26 cellular contexts compared by ENCODE assay signal in the genomic region with DNA sequence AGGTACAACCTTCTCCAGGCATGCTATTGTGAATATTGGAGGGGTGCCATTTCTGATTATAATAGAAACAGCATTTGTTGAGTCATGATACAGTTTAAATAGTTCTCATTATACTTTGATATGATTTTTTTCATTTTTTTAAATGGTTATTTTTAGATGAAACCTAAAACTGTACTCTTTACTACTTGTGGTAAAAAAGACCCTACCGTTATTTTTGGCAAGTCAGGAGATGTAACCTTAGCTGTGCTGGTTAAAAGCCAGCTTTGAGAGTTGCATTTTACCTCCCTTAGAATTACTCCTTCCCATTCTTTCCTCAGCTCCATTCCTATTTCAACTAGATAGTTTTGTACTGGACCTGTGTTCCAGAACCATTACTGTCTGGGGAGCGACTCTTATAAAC.
"Had no signal": no experiment of that assay in that cellular context is flagged by ENCODE, and none has a peak within 500 bp of the region (broad histone marks: within the 10 kb centered on the region; RNA-seq: fewer than 3 reads in every experiment).

No MANE protein-coding gene starts in this region.

- H3K27me3 Mint-ChIP-seq: brain; effector memory CD8-positive, alpha-beta T cell; natural killer cell treated with Interleukin-12 subunit alpha and Interleukin-12 subunit beta and Interleukin-15 and Interleukin-18, amount 100 ng/mL, for 72 hours; stimulated activated naive CD8-positive, alpha-beta T cell treated with anti-CD3 and anti-CD28 coated beads, Interleukin-15, Interleukin-2, amounts not matched to agents 100 ng/mL and 50 ng/mL, for 24 hours had no signal

- H3K4me3 ChIP-seq: cardiac muscle cell, gastroesophageal sphincter, hepatocyte, left ventricle myocardium inferior, lung, right lobe of liver, skin epidermis, thyroid gland had no signal

- H3K9me3 ChIP-seq: gastroesophageal sphincter, left ventricle myocardium inferior, right lobe of liver, thyroid gland had no signal

- H3K4me1 ChIP-seq: gastroesophageal sphincter, left ventricle myocardium inferior, right lobe of liver, thyroid gland had no signal

- H3K36me3 Mint-ChIP-seq: brain; natural killer cell treated with Interleukin-12 subunit alpha and Interleukin-12 subunit beta and Interleukin-15 and Interleukin-18, amount 100 ng/mL, for 72 hours; stimulated activated effector memory CD8-positive, alpha-beta T cell treated with anti-CD3 and anti-CD28 coated beads, Interleukin-12 subunit alpha, Interleukin-12 subunit beta, amount 100 ng/mL, for 72 hours had no signal

- H3K4me3 Mint-ChIP-seq: activated T-cell treated with anti-CD3 and anti-CD28 coated beads, Interleukin-2, amount 50 U/mL, for 72 hours; brain; effector memory CD8-positive, alpha-beta T cell; natural killer cell treated with Interleukin-12 subunit alpha and Interleukin-12 subunit beta and Interleukin-15 and Interleukin-18, amount 100 ng/mL, for 72 hours; stimulated activated effector memory CD8-positive, alpha-beta T cell treated with anti-CD3 and anti-CD28 coated beads, Interleukin-12 subunit alpha, Interleukin-12 subunit beta, amount 100 ng/mL, for 72 hours; stimulated activated naive CD8-positive, alpha-beta T cell treated with anti-CD3 and anti-CD28 coated beads, Interleukin-15, Interleukin-2, amounts not matched to agents 100 ng/mL and 50 ng/mL, for 24 hours had no signal

- H3K27me3 ChIP-seq: cardiac muscle cell, gastroesophageal sphincter, hepatocyte, right lobe of liver, thyroid gland had no signal

- DNase-seq: activated CD4-positive, alpha-beta T cell treated with anti-CD3 and anti-CD28 coated beads, Interleukin-2, amount 50 U/mL, for 1 hour; activated CD4-positive, CD25-positive, alpha-beta regulatory T cell treated with anti-CD3 and anti-CD28 coated beads, Interleukin-2, amount 50 U/mL, for 72 hours; activated naive CD4-positive, alpha-beta T cell; activated T-cell treated with anti-CD3 and anti-CD28 coated beads for 4 hours; activated T-cell treated with anti-CD3 and anti-CD28 coated beads, Interleukin-2, amount 50 U/mL, for 72 hours; anterior cingulate cortex; cortex of kidney; effector memory CD8-positive, alpha-beta T cell; erythroblast; islet precursor cell; left ventricle myocardium inferior; mesendoderm; right lobe of liver; stimulated activated CD4-positive, alpha-beta T cell treated with anti-CD3 and anti-CD28 coated beads, Interleukin-4, amount 100 ng/mL, for 24 hours; T-helper 2 cell; thyroid gland had no signal

- H3K27ac Mint-ChIP-seq: activated naive CD4-positive, alpha-beta T cell treated with anti-CD3 and anti-CD28 coated beads, Interleukin-2, amount 50 U/mL, for 72 hours; activated T-cell treated with anti-CD3 and anti-CD28 coated beads, Interleukin-2, amount 50 U/mL, for 72 hours; effector memory CD8-positive, alpha-beta T cell; natural killer cell treated with Interleukin-12 subunit alpha and Interleukin-12 subunit beta and Interleukin-15 and Interleukin-18, amount 100 ng/mL, for 72 hours; stimulated activated effector memory CD8-positive, alpha-beta T cell treated with anti-CD3 and anti-CD28 coated beads, Interleukin-12 subunit alpha, Interleukin-12 subunit beta, amount 100 ng/mL, for 72 hours; stimulated activated naive CD8-positive, alpha-beta T cell treated with anti-CD3 and anti-CD28 coated beads, Interleukin-15, Interleukin-2, amounts not matched to agents 100 ng/mL and 50 ng/mL, for 24 hours had no signal

- H3K27ac ChIP-seq: cardiac muscle cell, gastroesophageal sphincter, hepatocyte, left ventricle myocardium inferior, right lobe of liver, skin epidermis, thyroid gland had no signal

- H3K36me3 ChIP-seq: cardiac muscle cell, gastroesophageal sphincter, left ventricle myocardium inferior, right lobe of liver, thyroid gland had no signal

- H3K9me3 Mint-ChIP-seq: activated naive CD4-positive, alpha-beta T cell treated with anti-CD3 and anti-CD28 coated beads, Interleukin-2, amount 50 U/mL, for 72 hours; activated T-cell treated with anti-CD3 and anti-CD28 coated beads, Interleukin-2, amount 50 U/mL, for 72 hours; effector memory CD8-positive, alpha-beta T cell; natural killer cell treated with Interleukin-12 subunit alpha and Interleukin-12 subunit beta and Interleukin-15 and Interleukin-18, amount 100 ng/mL, for 72 hours; stimulated activated effector memory CD8-positive, alpha-beta T cell treated with anti-CD3 and anti-CD28 coated beads, Interleukin-12 subunit alpha, Interleukin-12 subunit beta, amount 100 ng/mL, for 72 hours; stimulated activated naive CD8-positive, alpha-beta T cell treated with anti-CD3 and anti-CD28 coated beads, Interleukin-15, Interleukin-2, amounts not matched to agents 100 ng/mL and 50 ng/mL, for 24 hours had no signal

- ATAC-seq: activated naive CD4-positive, alpha-beta T cell treated with anti-CD3 and anti-CD28 coated beads, Interleukin-2, amount 50 U/mL, for 72 hours; activated T-cell treated with anti-CD3 and anti-CD28 coated beads, Interleukin-2, amount 50 U/mL, for 72 hours; effector memory CD8-positive, alpha-beta T cell; gastroesophageal sphincter; natural killer cell treated with Interleukin-12 subunit alpha and Interleukin-12 subunit beta and Interleukin-15 and Interleukin-18, amount 100 ng/mL, for 72 hours; right lobe of liver; stimulated activated effector memory CD8-positive, alpha-beta T cell treated with anti-CD3 and anti-CD28 coated beads, Interleukin-12 subunit alpha, Interleukin-12 subunit beta, amount 100 ng/mL, for 72 hours had no signal

- H3K4me1 Mint-ChIP-seq: stimulated activated effector memory CD8-positive, alpha-beta T cell treated with anti-CD3 and anti-CD28 coated beads, Interleukin-12 subunit alpha, Interleukin-12 subunit beta, amount 100 ng/mL, for 72 hours had no signal
